Comparison of ENCODE assay signal across 16 cellular contexts in the genomic region with DNA sequence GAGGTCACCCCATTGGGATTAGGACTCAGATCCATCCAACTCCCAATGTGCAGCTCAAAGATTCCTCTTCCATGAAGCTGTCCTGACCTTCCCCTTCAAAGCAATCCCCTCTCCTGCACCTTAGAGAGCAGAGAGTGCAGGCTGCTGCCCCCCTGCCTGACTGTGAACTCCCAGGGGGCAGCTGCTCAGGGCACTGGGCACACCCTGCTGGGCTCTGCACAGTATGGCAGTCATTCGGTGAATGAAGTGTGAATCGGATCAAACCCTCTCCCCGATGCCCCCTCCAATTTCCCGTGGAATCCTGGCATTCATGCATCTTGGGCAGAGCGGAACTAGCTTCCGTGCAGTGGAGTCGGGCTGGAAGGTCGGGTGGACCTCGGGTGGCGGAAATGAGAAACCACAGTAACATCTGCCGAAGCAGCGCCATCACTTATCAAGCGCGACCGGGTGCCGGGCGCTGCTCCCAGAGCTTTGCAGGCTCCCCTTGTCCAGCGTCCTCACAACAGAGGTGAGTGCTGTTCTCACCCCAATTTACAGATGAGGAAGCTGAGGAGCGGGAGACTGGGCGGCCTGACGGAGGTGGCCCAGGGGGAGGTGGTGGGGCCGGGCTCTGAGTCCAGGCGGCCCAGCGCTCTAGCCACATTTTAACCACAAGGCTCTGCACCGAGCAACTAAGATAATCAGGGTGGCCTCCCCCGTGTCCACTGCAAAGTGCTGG. TPM values are rescaled to one million over a fixed set of nuclear protein-coding genes. Genes with fewer than 3 reads are reported as not detected.
"Had no signal": no experiment of that assay in that cellular context is flagged by ENCODE, and none has a peak within 500 bp of the region (broad histone marks: within the 10 kb centered on the region; RNA-seq: fewer than 3 reads in every experiment).

No MANE protein-coding gene starts in this region.

- H3K4me1 Mint-ChIP-seq: activated CD4-positive, alpha-beta T cell treated with anti-CD3 and anti-CD28 coated beads, Interleukin-2, amount 10 ng/mL, durations not matched to agents 7 days and 5 days; naive B cell had no signal

- DNase-seq: activated CD4-positive, alpha-beta T cell treated with anti-CD3 and anti-CD28 coated beads, Interleukin-2, amount 10 ng/mL, durations not matched to agents 7 days and 5 days; activated CD8-positive, alpha-beta memory T cell treated with anti-CD3 and anti-CD28 coated beads, Interleukin-2, amount 50 U/mL, for 48 hours; activated gamma-delta T cell; activated T-cell treated with anti-CD3 and anti-CD28 coated beads, Interleukin-2, amount 50 U/mL, for 72 hours; left colon; naive B cell; stimulated activated CD4-positive, alpha-beta T cell treated with anti-CD3 and anti-CD28 coated beads, Interleukin-12 subunit alpha, Interleukin-12 subunit beta, amount 100 ng/mL, for 4 hours; stimulated activated CD4-positive, alpha-beta T cell treated with anti-CD3 and anti-CD28 coated beads, Interleukin-2, amount 100 ng/mL, for 24 hours; upper lobe of right lung had no signal

- H3K36me3 ChIP-seq: cardiac muscle cell, neutrophil, thoracic aorta, upper lobe of right lung had no signal

- H3K4me1 ChIP-seq: parathyroid adenoma, upper lobe of right lung had no signal

- H3K27me3 Mint-ChIP-seq: activated CD4-positive, alpha-beta T cell treated with anti-CD3 and anti-CD28 coated beads, Interleukin-2, amount 10 ng/mL, durations not matched to agents 7 days and 5 days had no signal

- H3K27ac ChIP-seq: cardiac muscle cell, neutrophil, parathyroid adenoma, thoracic aorta, upper lobe of right lung had no signal

- ATAC-seq: activated naive CD4-positive, alpha-beta T cell treated with anti-CD3 and anti-CD28 coated beads, Interleukin-2, amount 50 U/mL, for 72 hours; activated T-cell treated with anti-CD3 and anti-CD28 coated beads, Interleukin-2, amount 50 U/mL, for 72 hours; esophagus mucosa; left colon; upper lobe of right lung had no signal

- H3K4me3 Mint-ChIP-seq: activated CD4-positive, alpha-beta T cell treated with anti-CD3 and anti-CD28 coated beads, Interleukin-2, amount 10 ng/mL, durations not matched to agents 7 days and 5 days; activated T-cell treated with anti-CD3 and anti-CD28 coated beads, Interleukin-2, amount 50 U/mL, for 72 hours had no signal

- H3K9me3 ChIP-seq: neutrophil, upper lobe of right lung had no signal

- H3K4me3 ChIP-seq: cardiac muscle cell, thoracic aorta, upper lobe of right lung had no signal

- H3K27ac Mint-ChIP-seq: activated CD4-positive, alpha-beta T cell treated with anti-CD3 and anti-CD28 coated beads, Interleukin-2, amount 10 ng/mL, durations not matched to agents 7 days and 5 days; activated naive CD4-positive, alpha-beta T cell treated with anti-CD3 and anti-CD28 coated beads, Interleukin-2, amount 50 U/mL, for 72 hours; activated T-cell treated with anti-CD3 and anti-CD28 coated beads, Interleukin-2, amount 50 U/mL, for 72 hours had no signal

- H3K27me3 ChIP-seq: cardiac muscle cell, neutrophil, upper lobe of right lung had no signal

RNA-seq across cellular contexts. Expression of gene GALNT9, which starts 14.7 kb away (rescaled TPM):
- total RNA-seq: activated CD4-positive, alpha-beta T cell treated with anti-CD3 and anti-CD28 coated beads, Interleukin-2, amount 10 ng/mL, durations not matched to agents 7 days and 5 days; esophagus mucosa; T-helper 1 cell treated with Interleukin-12 subunit alpha and Interleukin-12 subunit beta and Interleukin-4 antibody, amounts not matched to agents 30 ng/mL and 1 ng/mL, for 36 hours had no signal
